Comparison of ENCODE assay signal across 9 cellular contexts in genomic region chr15:29570121-29570930, GRCh38.
DNase-seq lines count a peak whose midpoint lies in the region; ATAC-seq and TF ChIP-seq lines count a peak whose summit lies in the region.
"Had no signal": no experiment of that assay in that cellular context is flagged by ENCODE, and none has a peak within 500 bp of the region (broad histone marks: within the 10 kb centered on the region; RNA-seq: fewer than 3 reads in every experiment).

No MANE protein-coding gene starts in this region.

- H3K4me1 ChIP-seq in RWPE2 (ENCODE audit: insufficient read depth, poor library complexity, severe bottlenecking) (no peaks in the 10 kb centered on the region), left ventricle myocardium inferior (peaks cover 24% of the 10 kb centered on the region)

- intact Hi-C loops in left ventricle myocardium inferior (cut with micrococcal nuclease): no loop called here

- peak; percentile 35 for ATAC-seq in RWPE2 (ENCODE audit: low read depth)
- ATAC-seq in HG03565 (IDR thresholded peaks at IDR 0.05; ENCODE audit: unreplicated experiment): no peak

- H3K27ac ChIP-seq in RWPE2 (ENCODE audit: poor library complexity, severe bottlenecking): no peak overlapping the region
- no peak overlapping the region for H3K27ac ChIP-seq in left ventricle myocardium inferior (replicated peaks)

- H3K36me3 Mint-ChIP-seq in progenitor cell of endocrine pancreas (ENCODE audit: insufficient read depth): no peaks in the 10 kb centered on the region

- peaks cover 5% of the 10 kb centered on the region for H3K4me1 Mint-ChIP-seq in progenitor cell of endocrine pancreas (ENCODE audit: low read depth)

- H3K4me3 Mint-ChIP-seq in progenitor cell of endocrine pancreas (ENCODE audit: low read depth): no peak overlapping the region

- peaks cover 63% of the 10 kb centered on the region for H3K27me3 Mint-ChIP-seq in progenitor cell of endocrine pancreas

- CTCF ChIA-PET in GM10248 (lab: Yijun Ruan, JAX): no interaction called here

- peak overlapping the region; percentile 30 for H3K4me3 ChIP-seq in RWPE2 (ENCODE audit: severe bottlenecking)
- H3K4me3 ChIP-seq in left ventricle myocardium inferior: peak overlapping the region; percentile 63

- H3K9me3 Mint-ChIP-seq in progenitor cell of endocrine pancreas (ENCODE audit: low read depth): no peaks in the 10 kb centered on the region

- in situ Hi-C loops in G401 (cut with HindIII; ENCODE audit: low sequenced_read_pairs): no loop called here

- no peak overlapping the region for H3K27ac Mint-ChIP-seq in progenitor cell of endocrine pancreas
- H3K27ac Mint-ChIP-seq: activated naive CD4-positive, alpha-beta T cell treated with anti-CD3 and anti-CD28 coated beads, Interleukin-2, amount 50 U/mL, for 72 hours had no signal

- H3K36me3 ChIP-seq in RWPE2 (ENCODE audit: low read depth): no peaks in the 10 kb centered on the region
- no peaks in the 10 kb centered on the region for H3K36me3 ChIP-seq in left ventricle myocardium inferior

- H3K9me3 ChIP-seq in RWPE2 (ENCODE audit: severe bottlenecking) (peaks cover 3% of the 10 kb centered on the region), left ventricle myocardium inferior (replicated peaks) (no peaks in the 10 kb centered on the region)

- H3K27me3 ChIP-seq in RWPE2 (ENCODE audit: insufficient read depth, poor library complexity, severe bottlenecking) (peaks cover 81% of the 10 kb centered on the region), left ventricle myocardium inferior (ENCODE audit: low read depth) (peaks cover 94% of the 10 kb centered on the region)

- TF ChIP-seq CTCF in RWPE2 (IDR thresholded peaks at IDR 0.05; ENCODE audit: poor library complexity, severe bottlenecking) (no peak), left ventricle myocardium inferior (IDR thresholded peaks at IDR 0.05; ENCODE audit: borderline replicate concordance) (no peak), progenitor cell of endocrine pancreas (IDR thresholded peaks at IDR 0.05; ENCODE audit: unreplicated experiment) (no peak), GM10248 (IDR thresholded peaks at IDR 0.05; ENCODE audit: control extremely low read depth, extremely low read depth, low read depth, missing control alignments) (no peak)

- peak; percentile 29 for DNase-seq in G401 (ENCODE audit: low spot score)
- DNase-seq in RWPE2 (ENCODE audit: low spot score): no peak
- no peak for DNase-seq in left ventricle myocardium inferior
- DNase-seq in progenitor cell of endocrine pancreas (ENCODE audit: low spot score, unreplicated experiment): peak; percentile 37
- no peak for DNase-seq in GM10248 (ENCODE audit: extremely low spot score)
- DNase-seq in NCI-H446 treated with DMSO at 0.1 percent for 48 hours (lab: John Stamatoyannopoulos, UW): no peak
- no peak for DNase-seq in stimulated activated CD8-positive, alpha-beta memory T cell treated with anti-CD3 and anti-CD28 coated beads, Interleukin-4, amount 100 ng/mL, for 48 hours

- POLR2A ChIA-PET in GM10248 (lab: Yijun Ruan, JAX): no interaction called here

Comparison
In these comparisons a context has a peak if more than half of its experiments do, and no peak if none do; other contexts are left out.
1. DNase-seq: peak in G401 (single experiment) and progenitor cell of endocrine pancreas (single experiment); none in RWPE2 (single experiment), left ventricle myocardium inferior (single experiment), GM10248 (single experiment), NCI-H446 treated with DMSO at 0.1 percent for 48 hours (single experiment) and stimulated activated CD8-positive, alpha-beta memory T cell treated with anti-CD3 and anti-CD28 coated beads, Interleukin-4, amount 100 ng/mL, for 48 hours (single experiment).